Comparison of ENCODE assay signal across 2 cellular contexts in genomic region chr6:41449399-41450245, GRCh38.
A peak's percentile ranks its signal among the peaks of the same experiment; 100 is the strongest.
TF ChIP-seq lines count a peak whose summit lies in the region.

No MANE protein-coding gene starts in this region.

TF ChIP-seq in HEK293, 187 proteins besides CTCF, POLR2A, EP300 and RAD21 (continued from another document):
- TF ChIP-seq INSM2 (tag by site-specific recombination; IDR thresholded peaks at IDR 0.05), result no peak
- TF ChIP-seq ZBTB44 (tag by site-specific recombination; IDR thresholded peaks at IDR 0.05), result peak; percentile 67; the same call in 1 of the 2 replicates
- peak; percentile 93; the same call in 1 of the 2 replicates for TF ChIP-seq ZNF776 (tag by site-specific recombination; IDR thresholded peaks at IDR 0.05; ENCODE audit: borderline replicate concordance)
- TF ChIP-seq OSR2 (tag by site-specific recombination; IDR thresholded peaks at IDR 0.05), result peak; percentile 74
- TF ChIP-seq ZNF624 (tag by site-specific recombination; IDR thresholded peaks at IDR 0.05), result peak; percentile 98
- TF ChIP-seq ZNF600 (tag by site-specific recombination; IDR thresholded peaks at IDR 0.05), result 0 out of 2 replicates have a peak, but pooled peaks have one; percentile 30
- peak; percentile 51; the same call in 1 of the 2 replicates for TF ChIP-seq BCL6B (tag by site-specific recombination; IDR thresholded peaks at IDR 0.05)
- TF ChIP-seq ZFHX2 (tag by site-specific recombination; conservative IDR thresholded peaks at IDR 0.05), result peak; percentile 50
- peak; percentile 49; the same call in 1 of the 2 replicates for TF ChIP-seq PRDM4 (tag by site-specific recombination; IDR thresholded peaks at IDR 0.05)
- no peak for TF ChIP-seq ZNF660 (tag by site-specific recombination; IDR thresholded peaks at IDR 0.05)
- peak; percentile 66 for TF ChIP-seq KLF9 (tag by site-specific recombination; IDR thresholded peaks at IDR 0.05; ENCODE audit: low read depth)
- TF ChIP-seq ZNF76 (tag by site-specific recombination; IDR thresholded peaks at IDR 0.05; ENCODE audit: borderline replicate concordance, low read depth), result 0 out of 2 replicates have a peak, but pooled peaks have one; percentile 19
- TF ChIP-seq PRDM6 (tag by site-specific recombination; IDR thresholded peaks at IDR 0.05), result 0 out of 2 replicates have a peak, but pooled peaks have one; percentile 33
- TF ChIP-seq ZBTB6 (tag by site-specific recombination; IDR thresholded peaks at IDR 0.05), result no peak
TF ChIP-seq in HEK293: peak in this region for 26.

TF ChIP-seq in HepG2, 621 proteins besides CTCF, POLR2A, EP300 and RAD21 (continued from another document and continues in another):
- TF ChIP-seq CC2D1A (CRISPR knock-in tag; IDR thresholded peaks at IDR 0.05) (no peak), MTERF4 (CRISPR knock-in tag; IDR thresholded peaks at IDR 0.05) (no peak), ZNF138 (CRISPR knock-in tag; IDR thresholded peaks at IDR 0.05; ENCODE audit: low read depth) (no peak), THAP11 (CRISPR knock-in tag; IDR thresholded peaks at IDR 0.05) (peak; percentile 56; the same call in 1 of the 2 replicates), ZFAT (CRISPR knock-in tag; conservative IDR thresholded peaks at IDR 0.05) (no peak), PRDM15 (CRISPR knock-in tag; IDR thresholded peaks at IDR 0.05) (no peak), SP4 (CRISPR knock-in tag; IDR thresholded peaks at IDR 0.05) (no peak), HOXA9 (CRISPR knock-in tag; IDR thresholded peaks at IDR 0.05; ENCODE audit: borderline replicate concordance) (no peak), MLX (CRISPR knock-in tag; IDR thresholded peaks at IDR 0.05) (no peak), ZNF724P (CRISPR knock-in tag; IDR thresholded peaks at IDR 0.05; ENCODE audit: borderline replicate concordance) (no peak), ZNF704 (CRISPR knock-in tag; IDR thresholded peaks at IDR 0.05; ENCODE audit: borderline replicate concordance) (no peak), CREBL2 (CRISPR knock-in tag; IDR thresholded peaks at IDR 0.05; ENCODE audit: borderline replicate concordance) (no peak), PAXIP1 (CRISPR knock-in tag; conservative IDR thresholded peaks at IDR 0.05) (peak; percentile 66), ZNF337 (CRISPR knock-in tag; IDR thresholded peaks at IDR 0.05; ENCODE audit: borderline replicate concordance, low read depth) (no peak), LBX2 (CRISPR knock-in tag; IDR thresholded peaks at IDR 0.05; ENCODE audit: borderline replicate concordance) (no peak), ZNF788 (CRISPR knock-in tag; IDR thresholded peaks at IDR 0.05; ENCODE audit: borderline replicate concordance) (no peak; the same call in 1 of the 2 replicates), NR2F1 (CRISPR knock-in tag; IDR thresholded peaks at IDR 0.05) (0 out of 4 replicates have a peak, but pooled peaks have one; percentile 12 to 16), NFRKB (IDR thresholded peaks at IDR 0.05) (no peak), MXI1 (IDR thresholded peaks at IDR 0.05; ENCODE audit: borderline replicate concordance, low read depth, low read length) (peak; percentile 62; the same call in 2 of the 3 replicates), MEF2D (CRISPR knock-in tag; IDR thresholded peaks at IDR 0.05) (no peak), NFKB2 (CRISPR knock-in tag; IDR thresholded peaks at IDR 0.05; ENCODE audit: borderline replicate concordance) (no peak), ZBTB34 (CRISPR knock-in tag; IDR thresholded peaks at IDR 0.05) (no peak), CSRNP2 (CRISPR knock-in tag; conservative IDR thresholded peaks at IDR 0.05; ENCODE audit: low read depth) (no peak), SRF (IDR thresholded peaks at IDR 0.05; ENCODE audit: low read depth, low read length) (no peak), DDIT3 (CRISPR knock-in tag; IDR thresholded peaks at IDR 0.05) (no peak), KDM5A (IDR thresholded peaks at IDR 0.05; ENCODE audit: borderline replicate concordance, low read length) (no peak), BCL6 (CRISPR knock-in tag; IDR thresholded peaks at IDR 0.05) (peak; percentile 79), LCORL (IDR thresholded peaks at IDR 0.05) (peak; percentile 99), LCORL (CRISPR knock-in tag; IDR thresholded peaks at IDR 0.05) (peak; percentile 64; the same call in 1 of the 2 replicates), ZIK1 (CRISPR knock-in tag; IDR thresholded peaks at IDR 0.05; ENCODE audit: borderline replicate concordance, low read depth) (no peak), KDM1A (CRISPR knock-in tag; IDR thresholded peaks at IDR 0.05) (0 out of 2 replicates have a peak, but pooled peaks have one; percentile 45)
